Comparison of ENCODE assay signal across 32 cellular contexts in the genomic region with DNA sequence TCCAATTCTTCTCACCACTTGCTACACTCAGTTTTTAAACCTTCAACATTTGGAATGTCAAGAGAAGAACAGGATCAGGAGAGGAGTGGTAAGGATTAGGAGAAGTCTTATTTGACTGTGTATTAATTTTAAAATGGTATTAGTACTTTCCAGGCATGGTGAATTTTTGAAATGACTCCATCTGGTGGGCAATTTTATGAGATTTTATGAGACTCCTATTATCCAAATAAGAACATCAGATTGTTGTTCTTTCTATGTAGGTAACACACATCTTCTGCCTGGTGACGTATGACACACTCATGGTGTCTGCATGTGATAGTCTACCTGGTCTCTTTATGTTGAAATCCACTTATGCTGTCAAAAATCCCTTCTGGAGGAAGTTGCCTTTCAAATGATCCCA. TPM values are rescaled to one million over a fixed set of nuclear protein-coding genes. Genes with fewer than 3 reads are reported as not detected.
DNase-seq lines count a peak whose midpoint lies in the region; ATAC-seq and TF ChIP-seq lines count a peak whose summit lies in the region.
"Had no signal": no experiment of that assay in that cellular context is flagged by ENCODE, and none has a peak within 500 bp of the region (broad histone marks: within the 10 kb centered on the region; RNA-seq: fewer than 3 reads in every experiment).

No MANE protein-coding gene starts in this region.

- POLR2A ChIA-PET in activated CD4-positive, alpha-beta T cell treated with anti-CD3 and anti-CD28 coated beads, Interleukin-2, amount 10 ng/mL, durations not matched to agents 7 days and 5 days (lab: Charles Lee), result no interaction called here

- CTCF ChIA-PET in activated CD4-positive, alpha-beta T cell treated with anti-CD3 and anti-CD28 coated beads, Interleukin-2, amount 10 ng/mL, durations not matched to agents 7 days and 5 days (lab: Charles Lee), result no interaction called here

- no peak overlapping the region for H3K4me3 ChIP-seq in BE2C (ENCODE audit: low read depth, low read length)
- H3K4me3 ChIP-seq in fibroblast of the aortic adventitia (ENCODE audit: low read depth, low read length), result no peak overlapping the region
- H3K4me3 ChIP-seq: ascending aorta, GM12878, heart right ventricle, SK-N-MC, uterus had no signal

- no peaks in the 10 kb centered on the region for H3K9me3 ChIP-seq in BE2C
- H3K9me3 ChIP-seq: ascending aorta, heart right ventricle, uterus had no signal

- no peak for DNase-seq in BE2C
- DNase-seq in LHCN-M2 (ENCODE audit: low read depth), result peak; percentile 13
- peak; percentile 1 for DNase-seq in fibroblast of the aortic adventitia (ENCODE audit: low read depth)
- no peak for DNase-seq in activated CD4-positive, alpha-beta T cell treated with anti-CD3 and anti-CD28 coated beads, Interleukin-2, amount 10 ng/mL, durations not matched to agents 7 days and 5 days
- DNase-seq in HK-2 (ENCODE audit: unreplicated experiment), result no peak
- DNase-seq: activated CD4-positive, alpha-beta T cell treated with anti-CD3 and anti-CD28 coated beads for 4 hours; activated CD8-positive, alpha-beta memory T cell treated with anti-CD3 and anti-CD28 coated beads for 24 hours; activated effector memory CD4-positive, alpha-beta T cell treated with anti-CD3 and anti-CD28 coated beads, Interleukin-2, amount 50 U/mL, for 16 hours; activated naive CD8-positive, alpha-beta T cell treated with anti-CD3 and anti-CD28 coated beads for 36 hours; activated T-cell treated with anti-CD3 and anti-CD28 coated beads, Interleukin-2, amount 50 U/mL, for 1 hour; CD4-positive, alpha-beta T cell; EL; erythroblast; foreskin fibroblast; heart right ventricle; Karpas-422; NK-92 treated with Interleukin-12 subunit alpha and Interleukin-12 subunit beta, amount 100 ng/mL, for 24 hours; stimulated activated CD4-positive, alpha-beta T cell treated with anti-CD3 and anti-CD28 coated beads, Interleukin-15, amount 100 ng/mL, for 24 hours; stimulated activated naive CD4-positive, alpha-beta T cell treated with Interleukin-2 at 50 U/mL for 16 hours; T-helper 2 cell; uterus had no signal

- TF ChIP-seq CTCF in BE2C (IDR thresholded peaks at IDR 0.05; ENCODE audit: low read depth, low read length) (peak; percentile 19; the same call in 1 of the 2 replicates), VCaP (conservative IDR thresholded peaks at IDR 0.05) (peak; percentile 18), fibroblast of the aortic adventitia (IDR thresholded peaks at IDR 0.05; ENCODE audit: insufficient read depth, low read length) (no peak)

- no peaks in the 10 kb centered on the region for H3K4me1 Mint-ChIP-seq in activated CD4-positive, alpha-beta T cell treated with anti-CD3 and anti-CD28 coated beads, Interleukin-2, amount 10 ng/mL, durations not matched to agents 7 days and 5 days
- H3K4me1 Mint-ChIP-seq: activated naive CD8-positive, alpha-beta T cell treated with anti-CD3 and anti-CD28 coated beads for 36 hours; central memory CD8-positive, alpha-beta T cell had no signal

- H3K4me1 ChIP-seq in BE2C, result no peaks in the 10 kb centered on the region
- H3K4me1 ChIP-seq: ascending aorta, heart right ventricle, uterus had no signal

- ATAC-seq in GM19395 (IDR thresholded peaks at IDR 0.05; ENCODE audit: unreplicated experiment) (no peak), GM21723 (IDR thresholded peaks at IDR 0.05; ENCODE audit: unreplicated experiment) (no peak)
- ATAC-seq: GM12878, heart right ventricle had no signal

- H3K36me3 Mint-ChIP-seq in activated CD4-positive, alpha-beta T cell treated with anti-CD3 and anti-CD28 coated beads, Interleukin-2, amount 10 ng/mL, durations not matched to agents 7 days and 5 days (ENCODE audit: low read depth), result no peaks in the 10 kb centered on the region
- H3K36me3 Mint-ChIP-seq: activated naive CD8-positive, alpha-beta T cell treated with anti-CD3 and anti-CD28 coated beads for 36 hours had no signal

- no peak overlapping the region for H3K4me3 Mint-ChIP-seq in activated CD4-positive, alpha-beta T cell treated with anti-CD3 and anti-CD28 coated beads, Interleukin-2, amount 10 ng/mL, durations not matched to agents 7 days and 5 days
- H3K4me3 Mint-ChIP-seq: activated naive CD8-positive, alpha-beta T cell treated with anti-CD3 and anti-CD28 coated beads for 36 hours; CD4-positive, alpha-beta T cell; central memory CD8-positive, alpha-beta T cell had no signal

- no peaks in the 10 kb centered on the region for H3K36me3 ChIP-seq in BE2C
- H3K36me3 ChIP-seq: ascending aorta, heart right ventricle, uterus had no signal

- H3K27me3 ChIP-seq in BE2C, result no peaks in the 10 kb centered on the region
- H3K27me3 ChIP-seq: ascending aorta, uterus had no signal

- no peak overlapping the region for H3K27ac Mint-ChIP-seq in activated CD4-positive, alpha-beta T cell treated with anti-CD3 and anti-CD28 coated beads, Interleukin-2, amount 10 ng/mL, durations not matched to agents 7 days and 5 days
- H3K27ac Mint-ChIP-seq: activated naive CD8-positive, alpha-beta T cell treated with anti-CD3 and anti-CD28 coated beads for 36 hours; CD4-positive, alpha-beta T cell had no signal

- no peaks in the 10 kb centered on the region for H3K9me3 Mint-ChIP-seq in activated CD4-positive, alpha-beta T cell treated with anti-CD3 and anti-CD28 coated beads, Interleukin-2, amount 10 ng/mL, durations not matched to agents 7 days and 5 days
- H3K9me3 Mint-ChIP-seq: activated naive CD8-positive, alpha-beta T cell treated with anti-CD3 and anti-CD28 coated beads for 36 hours had no signal

- no peak overlapping the region for H3K27ac ChIP-seq in VCaP
- H3K27ac ChIP-seq: ascending aorta, heart right ventricle, SK-N-MC, uterus had no signal

- no peaks in the 10 kb centered on the region for H3K27me3 Mint-ChIP-seq in activated CD4-positive, alpha-beta T cell treated with anti-CD3 and anti-CD28 coated beads, Interleukin-2, amount 10 ng/mL, durations not matched to agents 7 days and 5 days
- H3K27me3 Mint-ChIP-seq: activated naive CD8-positive, alpha-beta T cell treated with anti-CD3 and anti-CD28 coated beads for 36 hours; CD4-positive, alpha-beta T cell; central memory CD8-positive, alpha-beta T cell had no signal

RNA-seq across cellular contexts. Expression of a gene that starts 51.0 kb away (rescaled TPM):
- polyA plus RNA-seq in BE2C (2012; ENCODE audit: insufficient read depth, insufficient read length, low read depth), result not detected
- total RNA-seq in LHCN-M2 (2014; rRNA removed) (not detected in 2 replicates), fibroblast of the aortic adventitia (ENCODE audit: low replicate concordance) (not detected in 2 replicates)
- polyA plus RNA-seq in LHCN-M2 (2012), result not detected
- not detected for total RNA-seq in activated CD4-positive, alpha-beta T cell treated with anti-CD3 and anti-CD28 coated beads, Interleukin-2, amount 10 ng/mL, durations not matched to agents 7 days and 5 days
- total RNA-seq: activated naive CD8-positive, alpha-beta T cell treated with anti-CD3 and anti-CD28 coated beads for 36 hours; ascending aorta; CD4-positive, alpha-beta T cell; heart right ventricle; lung microvascular endothelial cell; NCI-H460; RPMI7951; temporal lobe; uterus had no signal
- polyA plus RNA-seq: GM12878, heart right ventricle had no signal

Comparison
In these comparisons a context has a peak if more than half of its experiments do, and no peak if none do; other contexts are left out.
1. DNase-seq: peak in LHCN-M2 (single experiment) and fibroblast of the aortic adventitia (single experiment); none in BE2C (single experiment), activated CD4-positive, alpha-beta T cell treated with anti-CD3 and anti-CD28 coated beads, Interleukin-2, amount 10 ng/mL, durations not matched to agents 7 days and 5 days (single experiment) and HK-2 (single experiment).